In the genomic region with DNA sequence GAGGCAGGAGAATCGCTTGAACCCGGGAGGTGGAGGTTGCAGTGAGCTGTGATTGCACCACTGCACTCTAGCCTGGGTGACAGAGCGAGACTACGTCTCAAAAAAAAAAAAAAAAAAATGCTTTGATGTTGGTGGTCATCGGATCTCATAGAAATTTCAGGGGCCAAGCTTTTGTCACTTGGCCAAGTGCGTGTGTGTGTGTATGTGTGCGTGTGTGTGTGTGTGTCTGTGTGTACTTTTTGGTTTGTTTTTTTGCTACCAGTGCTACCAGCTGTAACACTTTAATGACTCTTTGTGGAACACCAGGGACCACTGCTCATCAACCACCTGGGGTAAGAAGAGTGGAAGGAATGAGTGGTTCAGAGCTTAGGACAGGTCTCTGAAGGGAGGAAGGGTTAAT, we compare ENCODE assay signal across 1 cellular context.
TF ChIP-seq lines count a peak whose summit lies in the region.

No MANE protein-coding gene starts in this region.

TF ChIP-seq in HEK293, 187 proteins besides CTCF, POLR2A, EP300 and RAD21 (continued from another document):
- TF ChIP-seq, protein P1, sequence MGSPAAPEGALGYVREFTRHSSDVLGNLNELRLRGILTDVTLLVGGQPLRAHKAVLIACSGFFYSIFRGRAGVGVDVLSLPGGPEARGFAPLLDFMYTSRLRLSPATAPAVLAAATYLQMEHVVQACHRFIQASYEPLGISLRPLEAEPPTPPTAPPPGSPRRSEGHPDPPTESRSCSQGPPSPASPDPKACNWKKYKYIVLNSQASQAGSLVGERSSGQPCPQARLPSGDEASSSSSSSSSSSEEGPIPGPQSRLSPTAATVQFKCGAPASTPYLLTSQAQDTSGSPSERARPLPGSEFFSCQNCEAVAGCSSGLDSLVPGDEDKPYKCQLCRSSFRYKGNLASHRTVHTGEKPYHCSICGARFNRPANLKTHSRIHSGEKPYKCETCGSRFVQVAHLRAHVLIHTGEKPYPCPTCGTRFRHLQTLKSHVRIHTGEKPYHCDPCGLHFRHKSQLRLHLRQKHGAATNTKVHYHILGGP (tag by site-specific recombination; IDR thresholded peaks at IDR 0.05) = no peak
- TF ChIP-seq WT1 (tag by site-specific recombination; IDR thresholded peaks at IDR 0.05) (peak; percentile 51; the same call in 1 of the 2 replicates), ATF2 (tag by site-specific recombination; IDR thresholded peaks at IDR 0.05; ENCODE audit: low read depth) (no peak), BCL11B (tag by site-specific recombination; IDR thresholded peaks at IDR 0.05; ENCODE audit: low read depth) (no peak), ZNF747 (tag by site-specific recombination; IDR thresholded peaks at IDR 0.05) (no peak), KLF7 (tag by site-specific recombination; IDR thresholded peaks at IDR 0.05; ENCODE audit: borderline replicate concordance) (no peak), ZSCAN16 (tag by site-specific recombination; IDR thresholded peaks at IDR 0.05) (no peak), ZNF791 (tag by site-specific recombination; IDR thresholded peaks at IDR 0.05) (no peak), ZNF785 (tag by site-specific recombination; IDR thresholded peaks at IDR 0.05) (no peak), FEZF1 (tag by site-specific recombination; IDR thresholded peaks at IDR 0.05) (peak; percentile 16; the same call in 1 of the 2 replicates), ZNF24 (tag by site-specific recombination; IDR thresholded peaks at IDR 0.05) (no peak), ZNF600 (tag by site-specific recombination; IDR thresholded peaks at IDR 0.05) (no peak), KLF8 (tag by site-specific recombination; IDR thresholded peaks at IDR 0.05) (peak; percentile 29; the same call in 1 of the 2 replicates), YY2 (tag by site-specific recombination; IDR thresholded peaks at IDR 0.05) (no peak), ZXDB (tag by site-specific recombination; IDR thresholded peaks at IDR 0.05) (0 out of 2 replicates have a peak, but pooled peaks have one; percentile 16), ZNF792 (tag by site-specific recombination; IDR thresholded peaks at IDR 0.05) (no peak), TRIM28 (IDR thresholded peaks at IDR 0.05; ENCODE audit: borderline replicate concordance, low read length) (no peak)
- TF ChIP-seq, protein P2, sequence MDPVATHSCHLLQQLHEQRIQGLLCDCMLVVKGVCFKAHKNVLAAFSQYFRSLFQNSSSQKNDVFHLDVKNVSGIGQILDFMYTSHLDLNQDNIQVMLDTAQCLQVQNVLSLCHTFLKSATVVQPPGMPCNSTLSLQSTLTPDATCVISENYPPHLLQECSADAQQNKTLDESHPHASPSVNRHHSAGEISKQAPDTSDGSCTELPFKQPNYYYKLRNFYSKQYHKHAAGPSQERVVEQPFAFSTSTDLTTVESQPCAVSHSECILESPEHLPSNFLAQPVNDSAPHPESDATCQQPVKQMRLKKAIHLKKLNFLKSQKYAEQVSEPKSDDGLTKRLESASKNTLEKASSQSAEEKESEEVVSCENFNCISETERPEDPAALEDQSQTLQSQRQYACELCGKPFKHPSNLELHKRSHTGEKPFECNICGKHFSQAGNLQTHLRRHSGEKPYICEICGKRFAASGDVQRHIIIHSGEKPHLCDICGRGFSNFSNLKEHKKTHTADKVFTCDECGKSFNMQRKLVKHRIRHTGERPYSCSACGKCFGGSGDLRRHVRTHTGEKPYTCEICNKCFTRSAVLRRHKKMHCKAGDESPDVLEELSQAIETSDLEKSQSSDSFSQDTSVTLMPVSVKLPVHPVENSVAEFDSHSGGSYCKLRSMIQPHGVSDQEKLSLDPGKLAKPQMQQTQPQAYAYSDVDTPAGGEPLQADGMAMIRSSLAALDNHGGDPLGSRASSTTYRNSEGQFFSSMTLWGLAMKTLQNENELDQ (tag by site-specific recombination; IDR thresholded peaks at IDR 0.05; ENCODE audit: low read depth) = no peak
- TF ChIP-seq, protein P3, sequence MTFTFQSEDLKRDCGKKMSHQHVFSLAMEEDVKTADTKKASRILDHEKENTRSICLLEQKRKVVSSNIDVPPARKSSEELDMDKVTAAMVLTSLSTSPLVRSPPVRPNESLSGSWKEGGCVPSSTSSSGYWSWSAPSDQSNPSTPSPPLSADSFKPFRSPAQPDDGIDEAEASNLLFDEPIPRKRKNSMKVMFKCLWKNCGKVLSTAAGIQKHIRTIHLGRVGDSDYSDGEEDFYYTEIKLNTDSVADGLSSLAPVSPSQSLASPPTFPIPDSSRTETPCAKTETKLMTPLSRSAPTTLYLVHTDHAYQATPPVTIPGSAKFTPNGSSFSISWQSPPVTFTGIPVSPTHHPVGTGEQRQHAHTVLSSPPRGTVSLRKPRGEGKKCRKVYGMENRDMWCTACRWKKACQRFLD (tag by site-specific recombination; IDR thresholded peaks at IDR 0.05) = no peak
